In genomic region chrX:119943185-119943988, GRCh38 we compare ENCODE assay signal across 1 cellular context.
TF ChIP-seq lines count a peak whose summit lies in the region.

Gene NKAP (minus strand): TSS chrX:119943751. CDS start chrX:119943605, 146 bp downstream.

TF ChIP-seq in K562, 482 proteins besides CTCF, POLR2A, EP300 and RAD21 (continued from another document and continues in another):
- 0 out of 2 replicates have a peak, but pooled peaks have one; percentile 49 for TF ChIP-seq CTBP1 (IDR thresholded peaks at IDR 0.05; ENCODE audit: borderline replicate concordance)
- TF ChIP-seq CSDE1 (IDR thresholded peaks at IDR 0.05), result 0 out of 4 replicates have a peak, but pooled peaks of 1 of the 2 experiments have one; percentile 15
- TF ChIP-seq CCNT2 (IDR thresholded peaks at IDR 0.05; ENCODE audit: borderline replicate concordance, extremely low read depth, insufficient read length, low read depth, low read length), result peak; percentile 29
- TF ChIP-seq MCM3 (IDR thresholded peaks at IDR 0.05), result no peak
- no peak for TF ChIP-seq ZNF79 (CRISPR knock-in tag; IDR thresholded peaks at IDR 0.05; ENCODE audit: low read depth)
- TF ChIP-seq NR2F6 (CRISPR knock-in tag; IDR thresholded peaks at IDR 0.05), result no peak
- no peak for TF ChIP-seq ZNF280B (CRISPR knock-in tag; IDR thresholded peaks at IDR 0.05)
- TF ChIP-seq POLR2AphosphoS5 (IDR thresholded peaks at IDR 0.05; ENCODE audit: control insufficient read depth, insufficient read depth, low read depth, low read length), result peak; percentile 76
- peak; percentile 63; the same call in 1 of the 2 replicates for TF ChIP-seq ARID3A (IDR thresholded peaks at IDR 0.05; ENCODE audit: borderline replicate concordance, low read depth, low read length)
- TF ChIP-seq FOXA1 (IDR thresholded peaks at IDR 0.05; ENCODE audit: borderline replicate concordance), result peak; percentile 25; the same call in 1 of the 2 replicates
- peak; percentile 94 for TF ChIP-seq TFAP4 (CRISPR knock-in tag; IDR thresholded peaks at IDR 0.05; ENCODE audit: borderline replicate concordance)
- peak; percentile 99 to 100 for TF ChIP-seq FOXK2 (conservative IDR thresholded peaks at IDR 0.05 in 1 of 2, IDR thresholded peaks at IDR 0.05 in 1 of 2; ENCODE audit: low read depth in 2 of 2)
- TF ChIP-seq FOXJ2 (tag; IDR thresholded peaks at IDR 0.05), result peak; percentile 98
- peak; percentile 70; the same call in 1 of the 2 replicates for TF ChIP-seq SMAD4 (CRISPR knock-in tag; conservative IDR thresholded peaks at IDR 0.05)
- TF ChIP-seq PATZ1 (CRISPR knock-in tag; IDR thresholded peaks at IDR 0.05; ENCODE audit: borderline replicate concordance), result no peak
- TF ChIP-seq PML (IDR thresholded peaks at IDR 0.05; ENCODE audit: low read length), result peak; percentile 64; the same call in 1 of the 2 replicates
- no peak for TF ChIP-seq ZNF695 (CRISPR knock-in tag; IDR thresholded peaks at IDR 0.05)
- peak; percentile 57 for TF ChIP-seq FOXM1 (IDR thresholded peaks at IDR 0.05; ENCODE audit: low read depth)
- TF ChIP-seq FOXM1 (CRISPR knock-in tag; IDR thresholded peaks at IDR 0.05; ENCODE audit: low read depth), result no peak
- peak; percentile 76 for TF ChIP-seq SIN3B (IDR thresholded peaks at IDR 0.05; ENCODE audit: low read depth)
- no peak for TF ChIP-seq STAT5B (CRISPR knock-in tag; IDR thresholded peaks at IDR 0.05)
- peak; percentile 92 for TF ChIP-seq CHD2 (IDR thresholded peaks at IDR 0.05; ENCODE audit: low read depth, low read length)
- peak; percentile 60; the same call in 1 of the 2 replicates for TF ChIP-seq ZBTB33 (CRISPR knock-in tag; IDR thresholded peaks at IDR 0.05)
- TF ChIP-seq ZNF830 (CRISPR knock-in tag; IDR thresholded peaks at IDR 0.05), result no peak
- no peak for TF ChIP-seq ZNF76 (CRISPR knock-in tag; IDR thresholded peaks at IDR 0.05; ENCODE audit: borderline replicate concordance)
- peak; percentile 69 for TF ChIP-seq SUPT5H (IDR thresholded peaks at IDR 0.05)
- no peak for TF ChIP-seq ETS1 (conservative IDR thresholded peaks at IDR 0.05; ENCODE audit: control insufficient read depth, low read depth, low read length)
- no peak for TF ChIP-seq EGR1 (conservative IDR thresholded peaks at IDR 0.05)
- TF ChIP-seq HDAC3 (IDR thresholded peaks at IDR 0.05; ENCODE audit: borderline replicate concordance, partially characterized antibody), result peak; percentile 41
- TF ChIP-seq PBX2 (CRISPR knock-in tag; IDR thresholded peaks at IDR 0.05; ENCODE audit: low read depth), result no peak
- no peak for TF ChIP-seq PBX2 (tag; conservative IDR thresholded peaks at IDR 0.05; ENCODE audit: low read depth)
- TF ChIP-seq PCBP2 (IDR thresholded peaks at IDR 0.05; ENCODE audit: low read depth, low read length, poor library complexity, severe bottlenecking), result no peak
- no peak for TF ChIP-seq PRMT5 (CRISPR knock-in tag; IDR thresholded peaks at IDR 0.05)
- no peak for TF ChIP-seq ATF1 (CRISPR knock-in tag; IDR thresholded peaks at IDR 0.05)
- peak; percentile 86 for TF ChIP-seq ATF1 (tag; IDR thresholded peaks at IDR 0.05)
- TF ChIP-seq CXXC5 (CRISPR knock-in tag; IDR thresholded peaks at IDR 0.05), result peak; percentile 62
- TF ChIP-seq SNAPC5 (CRISPR knock-in tag; IDR thresholded peaks at IDR 0.05), result no peak
- TF ChIP-seq SPI1 (IDR thresholded peaks at IDR 0.05; ENCODE audit: borderline replicate concordance, low read depth, low read length), result 0 out of 2 replicates have a peak, but pooled peaks have one; percentile 30
- TF ChIP-seq GTF2B (IDR thresholded peaks at IDR 0.05; ENCODE audit: extremely low read depth, insufficient read length), result no peak
- TF ChIP-seq JUND (IDR thresholded peaks at IDR 0.05; ENCODE audit: borderline replicate concordance, low read depth, low read length), result peak; percentile 79
- TF ChIP-seq JUND (tag; IDR thresholded peaks at IDR 0.05; ENCODE audit: borderline replicate concordance, low read depth, low read length), result peak; percentile 63; the same call in 1 of the 3 replicates
- TF ChIP-seq ZKSCAN3 (CRISPR knock-in tag; IDR thresholded peaks at IDR 0.05), result no peak
- TF ChIP-seq GTF2A2 (tag; IDR thresholded peaks at IDR 0.05), result no peak
- TF ChIP-seq ILK (tag; IDR thresholded peaks at IDR 0.05; ENCODE audit: borderline replicate concordance, low read depth), result no peak
- no peak for TF ChIP-seq ZNF511 (CRISPR knock-in tag; IDR thresholded peaks at IDR 0.05)
- TF ChIP-seq MIER1 (IDR thresholded peaks at IDR 0.05; ENCODE audit: low read depth), result no peak
